ENCODE assay signal across 10 cellular contexts in genomic region chr20:62716198-62716940, GRCh38. TPM values are rescaled to one million over a fixed set of nuclear protein-coding genes. Genes with fewer than 3 reads are reported as not detected.
DNase-seq lines count a peak whose midpoint lies in the region; ATAC-seq and TF ChIP-seq lines count a peak whose summit lies in the region.
"Had no signal": no experiment of that assay in that cellular context is flagged by ENCODE, and none has a peak within 500 bp of the region (broad histone marks: within the 10 kb centered on the region; RNA-seq: fewer than 3 reads in every experiment).

No MANE protein-coding gene starts in this region.

- intact Hi-C loops in IMR-90 (cut with micrococcal nuclease), result no loop called here
- intact Hi-C loops in ascending aorta (cut with DNase I), result no loop called here
- intact Hi-C loops in tibial artery (cut with DNase I; ENCODE audit: low total_unique reads), result no loop called here

- H2BK5ac ChIP-seq in IMR-90 (ENCODE audit: low read depth, low read length, poor library complexity, severe bottlenecking), result no peak overlapping the region

- H3K9me3 Mint-ChIP-seq in activated CD4-positive, alpha-beta T cell treated with anti-CD3 and anti-CD28 coated beads, Interleukin-2, amount 10 ng/mL, durations not matched to agents 7 days and 5 days, result peaks cover 18% of the 10 kb centered on the region

- no peaks in the 10 kb centered on the region for H3K36me3 ChIP-seq in IMR-90 (ENCODE audit: control insufficient read depth, insufficient read depth, low read length)
- H3K36me3 ChIP-seq in ascending aorta, result no peaks in the 10 kb centered on the region
- no peaks in the 10 kb centered on the region for H3K36me3 ChIP-seq in smooth muscle cell (ENCODE audit: low read depth)
- H3K36me3 ChIP-seq in tibial artery, result no peaks in the 10 kb centered on the region

- no peak overlapping the region for H2BK120ac ChIP-seq in IMR-90 (ENCODE audit: low read depth, low read length)

- H3K27ac ChIP-seq in IMR-90 (ENCODE audit: insufficient read depth, low read length) (no peak overlapping the region), ascending aorta (no peak overlapping the region), smooth muscle cell (ENCODE audit: low read depth) (no peak overlapping the region), tibial artery (no peak overlapping the region)
- H3K27ac ChIP-seq: KMS-11 had no signal

- no peak for TF ChIP-seq RAD21 in IMR-90 (IDR thresholded peaks at IDR 0.05; ENCODE audit: low read length)

- H4K5ac ChIP-seq in IMR-90 (ENCODE audit: low read depth, low read length), result no peak overlapping the region

- no peak overlapping the region for H3K4me2 ChIP-seq in IMR-90 (ENCODE audit: low read depth, low read length)
- no peak overlapping the region for H3K4me2 ChIP-seq in smooth muscle cell
- H3K4me2 ChIP-seq: KMS-11 had no signal

- H4K20me1 ChIP-seq in IMR-90 (ENCODE audit: insufficient read depth, low read length) (0 out of 2 replicates have a peak, but pooled peaks cover 2% of the 10 kb centered on the region), smooth muscle cell (ENCODE audit: low read depth) (no peaks in the 10 kb centered on the region)

- H3K56ac ChIP-seq in IMR-90 (ENCODE audit: extremely low read depth, insufficient read depth, low read length), result no peak overlapping the region

- no peak overlapping the region for H2BK15ac ChIP-seq in IMR-90 (ENCODE audit: low read depth, low read length)

- CTCF ChIA-PET in IMR-90 (lab: Yijun Ruan, JAX), result interaction anchor here (0.6 kb wide), 1 partner anchor 86 kb away, joined by 3 read pairs; no protein-coding TSS in a partner anchor
- CTCF ChIA-PET in activated CD4-positive, alpha-beta T cell treated with anti-CD3 and anti-CD28 coated beads, Interleukin-2, amount 10 ng/mL, durations not matched to agents 7 days and 5 days (lab: Charles Lee), result interaction anchor here (0.6 kb wide), 1 partner anchor 14 kb away, joined by 6 read pairs; no protein-coding TSS in a partner anchor

- TF ChIP-seq CTCF in IMR-90 (conservative IDR thresholded peaks at IDR 0.05; ENCODE audit: low read depth, low read length) (no peak), ascending aorta (IDR thresholded peaks at IDR 0.05) (no peak), smooth muscle cell (IDR thresholded peaks at IDR 0.05; ENCODE audit: borderline replicate concordance, insufficient read depth, poor library complexity, severe bottlenecking) (no peak), tibial artery (IDR thresholded peaks at IDR 0.05) (no peak)

- peak; percentile 25; the same call in 1 of the 2 replicates for ATAC-seq in IMR-90 (ENCODE audit: low read depth)

- H3K27me3 ChIP-seq in IMR-90 (ENCODE audit: control insufficient read depth, insufficient read depth, low read length) (peaks cover 6% of the 10 kb centered on the region; the same call in 1 of the 2 replicates), ascending aorta (no peaks in the 10 kb centered on the region), smooth muscle cell (ENCODE audit: low read depth) (peaks cover 10% of the 10 kb centered on the region), tibial artery (peaks cover 0 to 64% of the 10 kb centered on the region in 2 donors)

- dilution Hi-C loops in IMR-90 (cut with HindIII; ENCODE audit: low sequenced_read_pairs, unreplicated experiment), result no loop called here

- POLR2A ChIA-PET in IMR-90 (lab: Charles Lee; ENCODE audit: unreplicated experiment), result no interaction called here
- POLR2A ChIA-PET in activated CD4-positive, alpha-beta T cell treated with anti-CD3 and anti-CD28 coated beads, Interleukin-2, amount 10 ng/mL, durations not matched to agents 7 days and 5 days (lab: Charles Lee), result no interaction called here

- H2BK20ac ChIP-seq in IMR-90 (ENCODE audit: low read depth, low read length), result no peak overlapping the region

- no peak overlapping the region for H3K9ac ChIP-seq in IMR-90 (ENCODE audit: low read depth, low read length)
- H3K9ac ChIP-seq in smooth muscle cell (ENCODE audit: low read depth), result no peak overlapping the region
- H3K9ac ChIP-seq: KMS-11 had no signal

- peaks cover 3% of the 10 kb centered on the region; the same call in 1 of the 2 replicates for H3K9me3 ChIP-seq in IMR-90 (ENCODE audit: control insufficient read depth, insufficient read depth, low read length)
- H3K9me3 ChIP-seq in ascending aorta, result peaks cover 0 to 6% of the 10 kb centered on the region in 2 donors
- no peaks in the 10 kb centered on the region for H3K9me3 ChIP-seq in smooth muscle cell (replicated peaks; ENCODE audit: low read depth)
- H3K9me3 ChIP-seq in tibial artery, result peaks cover 1 to 20% (median 20%) of the 10 kb centered on the region in 3 donors

- H4K91ac ChIP-seq in IMR-90 (ENCODE audit: insufficient read depth, low read depth, low read length), result no peak overlapping the region

- peaks cover 24% of the 10 kb centered on the region for H3K4me1 Mint-ChIP-seq in activated CD4-positive, alpha-beta T cell treated with anti-CD3 and anti-CD28 coated beads, Interleukin-2, amount 10 ng/mL, durations not matched to agents 7 days and 5 days

- H3K79me2 ChIP-seq in smooth muscle cell (ENCODE audit: low read depth), result no peaks in the 10 kb centered on the region

- H3K36me3 Mint-ChIP-seq in activated CD4-positive, alpha-beta T cell treated with anti-CD3 and anti-CD28 coated beads, Interleukin-2, amount 10 ng/mL, durations not matched to agents 7 days and 5 days (ENCODE audit: low read depth), result peaks cover 14% of the 10 kb centered on the region

- WGBS in IMR-90 (ENCODE audit: extremely low coverage in 2 of 2, insufficient read length in 1 of 2), 2 experiments, result 73% methylated on average over 20 of the region's 30 CpGs; no CpG with 5 or more reads in 1 of the 2 experiments
- 68% methylated on average over 30 of the region's 30 CpGs for WGBS in smooth muscle cell (ENCODE audit: low lambda C conversion rate)

- H3K4me3 ChIP-seq in IMR-90 (ENCODE audit: insufficient read depth, low read depth, low read length) (no peak overlapping the region), ascending aorta (no peak overlapping the region), smooth muscle cell (no peak overlapping the region), tibial artery (no peak overlapping the region)

- H3K9me1 ChIP-seq in IMR-90 (ENCODE audit: insufficient read depth, low read length), result no peaks in the 10 kb centered on the region

- peak overlapping the region; percentile 2 for H2AK9ac ChIP-seq in IMR-90 (replicated peaks; ENCODE audit: low read depth, low read length, poor library complexity)

- no peak overlapping the region for H3K18ac ChIP-seq in IMR-90 (ENCODE audit: low read depth, low read length)

- no peak overlapping the region for H3K23ac ChIP-seq in IMR-90 (ENCODE audit: low read depth, low read length)

- peaks cover 8% of the 10 kb centered on the region; the same call in 1 of the 2 replicates for H3K4me1 ChIP-seq in IMR-90 (ENCODE audit: control insufficient read depth, insufficient read depth, low read length)
- no peaks in the 10 kb centered on the region for H3K4me1 ChIP-seq in ascending aorta
- H3K4me1 ChIP-seq in smooth muscle cell (ENCODE audit: low read depth), result no peaks in the 10 kb centered on the region
- H3K4me1 ChIP-seq in tibial artery, result no peaks in the 10 kb centered on the region

- H4K8ac ChIP-seq in IMR-90 (ENCODE audit: low read depth in 2 of 2, low read length in 2 of 2), result no peak overlapping the region

- H3F3A ChIP-seq in smooth muscle cell (ENCODE audit: low read depth), result no peaks in the 10 kb centered on the region

- no TSS peak for BruUV-seq in IMR-90 (replicated peaks; lab: Mats Ljungman, UMichigan)

- H2AK5ac ChIP-seq in IMR-90 (ENCODE audit: low read depth, low read length), result no peak overlapping the region

- H3K14ac ChIP-seq in IMR-90 (replicated peaks; ENCODE audit: low read depth, low read length), result no peak overlapping the region

- peaks cover 35% of the 10 kb centered on the region for H3K27me3 Mint-ChIP-seq in activated CD4-positive, alpha-beta T cell treated with anti-CD3 and anti-CD28 coated beads, Interleukin-2, amount 10 ng/mL, durations not matched to agents 7 days and 5 days

- TF ChIP-seq POLR2A in IMR-90 (IDR thresholded peaks at IDR 0.05; ENCODE audit: low read depth, low read length), result no peak

- peaks cover 0 to 9% of the 10 kb centered on the region in 2 experiments; a peak in 1 of 4 replicates for H3K79me1 ChIP-seq in IMR-90 (ENCODE audit: low read depth in 1 of 2, low read length in 2 of 2)

- DNase-seq in IMR-90 (peak; percentile 32), ascending aorta (ENCODE audit: low spot score in 2 of 2) (no peak), smooth muscle cell (lab: John Stamatoyannopoulos, UW; ENCODE audit: unreplicated experiment) (no peak), DMS53 treated with DMSO at 0.1 percent for 48 hours (lab: John Stamatoyannopoulos, UW; ENCODE audit: unreplicated experiment) (no peak), tibial artery (no peak)
- DNase-seq in activated CD4-positive, alpha-beta T cell treated with anti-CD3 and anti-CD28 coated beads, Interleukin-2, amount 10 ng/mL, durations not matched to agents 7 days and 5 days, result peak; percentile 50
- peak; percentile 56 for DNase-seq in central memory CD4-positive, alpha-beta T cell
- peak; percentile 9 to 19 for DNase-seq in stimulated activated CD8-positive, alpha-beta memory T cell treated with anti-CD3 and anti-CD28 coated beads, Interleukin-15, amount 100 ng/mL, for 48 hours (ENCODE audit: low read depth in 2 of 2)
- DNase-seq: activated CD4-positive, CD25-positive, alpha-beta regulatory T cell had no signal

- H3K4ac ChIP-seq in IMR-90 (ENCODE audit: low read depth, low read length), result no peak overlapping the region

- peak overlapping the region; percentile 78 for H3K27ac Mint-ChIP-seq in activated CD4-positive, alpha-beta T cell treated with anti-CD3 and anti-CD28 coated beads, Interleukin-2, amount 10 ng/mL, durations not matched to agents 7 days and 5 days

- H2AFZ ChIP-seq in IMR-90 (replicated peaks; ENCODE audit: low read length, poor library complexity) (no peak overlapping the region), smooth muscle cell (ENCODE audit: low read depth) (no peak overlapping the region)

- in situ Hi-C loops in IMR-90 (cut with MboI; ENCODE audit: low sequenced_read_pairs), result no loop called here

- peak overlapping the region; percentile 21 for H3K4me3 Mint-ChIP-seq in activated CD4-positive, alpha-beta T cell treated with anti-CD3 and anti-CD28 coated beads, Interleukin-2, amount 10 ng/mL, durations not matched to agents 7 days and 5 days

TF ChIP-seq in IMR-90, 13 proteins besides CTCF, POLR2A, EP300 and RAD21:
- TF ChIP-seq FOS (IDR thresholded peaks at IDR 0.05; ENCODE audit: low read depth, low read length), result no peak
- no peak for TF ChIP-seq CHD1 (IDR thresholded peaks at IDR 0.05; ENCODE audit: low read depth, low read length)
- no peak for TF ChIP-seq RCOR1 (IDR thresholded peaks at IDR 0.05; ENCODE audit: insufficient replicate concordance, low read length)

RNA-seq across cellular contexts. Expression of gene NTSR1, which starts 7.7 kb away (rescaled TPM):
- total RNA-seq in IMR-90 (2012; rRNA removed) (0.54 and 0.56 TPM in 2 replicates), ascending aorta (not detected), smooth muscle cell (0.09 TPM in 1 of 2 replicates, not detected in the other)
- polyA plus RNA-seq in IMR-90 (2012; rRNA removed) (1.8 and 2.3 TPM in 2 replicates), smooth muscle cell (0.28 TPM in 1 of 2 replicates, not detected in the other)
- polyA plus RNA-seq in IMR-90 (2012; cell fraction: cytosol; rRNA removed), result 1.1 and 1.9 TPM in 2 replicates
- 1.2 and 2.9 TPM in 2 replicates for polyA plus RNA-seq in IMR-90 (2012; cell fraction: nucleus; rRNA removed; ENCODE audit: low replicate concordance)
- total RNA-seq in activated CD4-positive, alpha-beta T cell treated with anti-CD3 and anti-CD28 coated beads, Interleukin-2, amount 10 ng/mL, durations not matched to agents 7 days and 5 days, result 1 to 10 TPM in 1 of 2 experiments, under 1 TPM in 1; 0.94 to 1.5 TPM

Comparison
In these comparisons a context has a peak if more than half of its experiments do, and no peak if none do; other contexts are left out.
1. DNase-seq: peak in IMR-90 (single experiment), activated CD4-positive, alpha-beta T cell treated with anti-CD3 and anti-CD28 coated beads, Interleukin-2, amount 10 ng/mL, durations not matched to agents 7 days and 5 days (single experiment), central memory CD4-positive, alpha-beta T cell (single experiment) and stimulated activated CD8-positive, alpha-beta memory T cell treated with anti-CD3 and anti-CD28 coated beads, Interleukin-15, amount 100 ng/mL, for 48 hours (2 of 2); none in ascending aorta (0 of 2), smooth muscle cell (single experiment), DMS53 treated with DMSO at 0.1 percent for 48 hours (single experiment) and tibial artery (0 of 2).